In the genomic region with DNA sequence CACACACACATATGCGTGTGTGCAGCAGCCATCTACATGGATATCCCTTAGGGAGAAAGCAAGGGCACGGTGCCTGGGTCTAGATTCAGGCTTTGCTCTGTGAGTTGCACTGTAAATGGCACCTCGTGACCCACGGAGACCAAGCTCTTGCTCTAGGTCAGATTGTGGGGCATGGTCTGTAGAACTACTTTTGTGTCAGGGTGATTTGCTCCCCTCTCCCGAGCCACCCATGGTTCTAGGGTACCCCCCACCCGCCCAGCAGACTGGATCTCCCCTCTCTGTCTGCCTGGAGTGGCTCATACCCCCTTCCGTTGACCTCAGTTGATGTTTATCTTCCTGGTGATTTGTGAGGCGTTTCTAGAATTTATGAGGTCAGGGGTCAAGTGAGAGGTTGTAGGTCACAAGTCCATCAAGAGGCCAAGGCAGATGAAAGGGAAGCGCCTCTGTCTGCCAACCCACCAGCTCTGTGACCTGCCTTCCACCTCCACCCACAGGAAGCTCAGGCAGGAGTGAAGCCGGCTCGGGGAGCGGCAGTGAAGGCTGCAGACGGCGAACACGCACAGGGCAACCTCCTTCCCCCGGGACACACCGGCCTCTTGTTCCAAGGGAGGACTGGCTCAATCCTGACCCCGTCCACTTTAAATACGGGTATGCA, we compare ENCODE assay signal across 9 cellular contexts.
DNase-seq lines count a peak whose midpoint lies in the region; ATAC-seq and TF ChIP-seq lines count a peak whose summit lies in the region.
"Had no signal": no experiment of that assay in that cellular context is flagged by ENCODE, and none has a peak within 500 bp of the region (broad histone marks: within the 10 kb centered on the region; RNA-seq: fewer than 3 reads in every experiment).

No MANE protein-coding gene starts in this region.

- POLR2A ChIA-PET in CD8-positive, alpha-beta T cell (lab: Charles Lee) = interaction anchor here (1.4 kb wide), 1 partner anchor 76 kb away, joined by 4 read pairs; no protein-coding TSS in a partner anchor

- H3K27me3 Mint-ChIP-seq in CD8-positive, alpha-beta T cell (ENCODE audit: low read depth) = no peaks in the 10 kb centered on the region
- no peaks in the 10 kb centered on the region for H3K27me3 Mint-ChIP-seq in activated T-cell treated with anti-CD3 and anti-CD28 coated beads, Interleukin-2, amount 50 U/mL, for 72 hours (ENCODE audit: low read depth)

- TF ChIP-seq CTCF in CD8-positive, alpha-beta T cell (IDR thresholded peaks at IDR 0.05) = no peak
- TF ChIP-seq CTCF in lower lobe of right lung (IDR thresholded peaks at IDR 0.05) = no peak

- ATAC-seq in CD8-positive, alpha-beta T cell = peak; percentile 40
- peak; percentile 56 to 61 for ATAC-seq in activated T-cell treated with anti-CD3 and anti-CD28 coated beads, Interleukin-2, amount 50 U/mL, for 72 hours (replicated peaks in 1 of 2)
- peak in 1 of 2 donors; percentile 20 for ATAC-seq in lower lobe of right lung

- no peaks in the 10 kb centered on the region for H3K9me3 ChIP-seq in CD8-positive, alpha-beta T cell (ENCODE audit: low read length)
- H3K9me3 ChIP-seq in lower lobe of right lung = no peaks in the 10 kb centered on the region
- H3K9me3 ChIP-seq: neutrophil had no signal

- peak overlapping the region; percentile 71 for H3K4me3 Mint-ChIP-seq in CD8-positive, alpha-beta T cell
- H3K4me3 Mint-ChIP-seq in activated T-cell treated with anti-CD3 and anti-CD28 coated beads, Interleukin-2, amount 50 U/mL, for 72 hours = peak overlapping the region; percentile 80 to 81

- H3K9me3 Mint-ChIP-seq in CD8-positive, alpha-beta T cell = no peaks in the 10 kb centered on the region
- H3K9me3 Mint-ChIP-seq in activated T-cell treated with anti-CD3 and anti-CD28 coated beads, Interleukin-2, amount 50 U/mL, for 72 hours = no peaks in the 10 kb centered on the region

- peak; percentile 8 to 70 (median 44) for DNase-seq in CD8-positive, alpha-beta T cell
- DNase-seq in Kasumi-1 (lab: John Stamatoyannopoulos, UW) (peak; percentile 75 to 78), lower lobe of right lung (no peak), DMS 273 treated with DMSO at 0.1 percent for 48 hours (lab: John Stamatoyannopoulos, UW) (no peak), NCI-H510A (lab: John Stamatoyannopoulos, UW) (no peak), iPS-NIHi11 (ENCODE audit: low spot score) (no peak), NCI-H1436 (lab: John Stamatoyannopoulos, UW) (no peak)
- DNase-seq in activated T-cell treated with anti-CD3 and anti-CD28 coated beads, Interleukin-2, amount 50 U/mL, for 72 hours = peak; percentile 37 to 39

- intact Hi-C loops in CD8-positive, alpha-beta T cell (cut with DNase I, micrococcal nuclease) = loop anchor here in 1 of 2 experiments (2.0 kb wide), 1 partner anchor 74 kb away; no protein-coding TSS in a partner anchor
- intact Hi-C loops in lower lobe of right lung (cut with DNase I) = no loop called here

- CTCF ChIA-PET in CD8-positive, alpha-beta T cell (lab: Charles Lee) = interaction anchor here (1.2 to 3.3 kb wide), 5 partner anchors 9 to 125 kb away, joined by 3 to 15 read pairs (median 7); no protein-coding TSS in a partner anchor

- H3K27me3 ChIP-seq in CD8-positive, alpha-beta T cell (ENCODE audit: insufficient read depth, low read length) = no peaks in the 10 kb centered on the region
- no peaks in the 10 kb centered on the region for H3K27me3 ChIP-seq in lower lobe of right lung (ENCODE audit: low read depth)

- H3K36me3 ChIP-seq in CD8-positive, alpha-beta T cell (ENCODE audit: insufficient read depth, low read length) = no peaks in the 10 kb centered on the region
- H3K36me3 ChIP-seq in lower lobe of right lung = no peaks in the 10 kb centered on the region
- H3K36me3 ChIP-seq: neutrophil had no signal

- peaks cover 26% of the 10 kb centered on the region for H3K4me1 Mint-ChIP-seq in CD8-positive, alpha-beta T cell (ENCODE audit: low read depth)
- peaks cover 22% of the 10 kb centered on the region for H3K4me1 Mint-ChIP-seq in activated T-cell treated with anti-CD3 and anti-CD28 coated beads, Interleukin-2, amount 50 U/mL, for 72 hours (ENCODE audit: low read depth)

- no peaks in the 10 kb centered on the region for H3K36me3 Mint-ChIP-seq in CD8-positive, alpha-beta T cell
- H3K36me3 Mint-ChIP-seq in activated T-cell treated with anti-CD3 and anti-CD28 coated beads, Interleukin-2, amount 50 U/mL, for 72 hours (ENCODE audit: insufficient read depth in 2 of 2) = no peaks in the 10 kb centered on the region

- H3K27ac ChIP-seq in CD8-positive, alpha-beta T cell (ENCODE audit: low read depth, low read length) = peak overlapping the region; percentile 49
- no peak overlapping the region for H3K27ac ChIP-seq in lower lobe of right lung
- H3K27ac ChIP-seq: neutrophil had no signal

- H3K4me3 ChIP-seq in CD8-positive, alpha-beta T cell (ENCODE audit: low read depth, low read length) = peak overlapping the region; percentile 23
- H3K4me3 ChIP-seq in lower lobe of right lung = peak overlapping the region; percentile 12

- peak overlapping the region; percentile 79 for H3K27ac Mint-ChIP-seq in CD8-positive, alpha-beta T cell
- H3K27ac Mint-ChIP-seq in activated T-cell treated with anti-CD3 and anti-CD28 coated beads, Interleukin-2, amount 50 U/mL, for 72 hours = no peak overlapping the region

- H3K4me1 ChIP-seq in CD8-positive, alpha-beta T cell (ENCODE audit: insufficient read depth, low read length) = peaks cover 29% of the 10 kb centered on the region
- peaks cover 23% of the 10 kb centered on the region for H3K4me1 ChIP-seq in lower lobe of right lung

Comparison
In these comparisons a context has a peak if more than half of its experiments do, and no peak if none do; other contexts are left out.
1. DNase-seq: peak in CD8-positive, alpha-beta T cell (7 of 7), Kasumi-1 (2 of 2) and activated T-cell treated with anti-CD3 and anti-CD28 coated beads, Interleukin-2, amount 50 U/mL, for 72 hours (2 of 2); none in lower lobe of right lung (single experiment), DMS 273 treated with DMSO at 0.1 percent for 48 hours (single experiment), NCI-H510A (single experiment), iPS-NIHi11 (single experiment) and NCI-H1436 (single experiment).